ENCODE assay signal across 27 cellular contexts in the genomic region with DNA sequence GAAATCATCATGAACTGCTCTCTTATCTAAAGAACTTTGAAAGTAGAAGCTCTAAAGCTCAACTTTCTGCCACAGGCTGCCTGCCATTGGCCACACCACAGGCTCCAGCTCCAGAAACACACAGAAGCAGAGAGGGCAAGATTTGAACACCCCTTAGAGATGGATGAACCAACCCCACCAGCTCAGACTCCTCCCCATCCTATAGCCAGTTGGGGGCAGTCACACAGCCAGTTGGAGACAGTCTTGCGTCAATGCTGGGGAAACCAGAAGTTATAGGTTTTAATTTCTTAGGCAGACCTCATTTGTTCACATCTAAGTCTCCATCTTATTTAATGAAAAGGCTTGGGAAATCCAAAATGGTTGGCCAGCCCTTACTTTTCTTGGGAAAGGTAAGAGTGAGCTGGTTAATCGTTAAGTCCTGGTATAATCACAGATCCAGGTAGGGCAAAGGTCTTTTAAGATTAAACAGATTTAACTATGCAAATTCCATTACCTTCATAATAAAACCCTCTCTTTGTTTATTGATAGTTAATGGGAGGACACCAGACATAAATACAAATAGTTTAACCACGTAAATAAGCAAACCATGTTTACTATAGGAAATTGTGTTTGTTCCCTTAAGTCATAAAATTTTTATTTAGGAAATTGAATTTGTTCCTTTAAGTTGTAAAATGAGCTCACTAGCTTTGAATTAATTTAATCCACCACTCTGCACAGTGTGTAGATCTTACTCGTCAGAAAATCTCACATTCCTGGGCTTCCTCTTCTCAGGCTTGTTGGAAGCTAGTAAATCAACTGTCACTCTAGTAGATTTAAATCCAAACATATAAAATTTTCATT. TPM values are rescaled to one million over a fixed set of nuclear protein-coding genes. Genes with fewer than 3 reads are reported as not detected.
DNase-seq lines count a peak whose midpoint lies in the region; ATAC-seq, FAIRE-seq and TF ChIP-seq lines count a peak whose summit lies in the region.
"Had no signal": no experiment of that assay in that cellular context is flagged by ENCODE, and none has a peak within 500 bp of the region (broad histone marks: within the 10 kb centered on the region; RNA-seq: fewer than 3 reads in every experiment).

No MANE protein-coding gene starts in this region.

- no peak for TF ChIP-seq RAD21 in HCT116 (IDR thresholded peaks at IDR 0.05; ENCODE audit: low read depth)

- BruUV-seq in HCT116 (replicated peaks; lab: Mats Ljungman, UMichigan), result no TSS peak

- 0 out of 2 replicates have a peak, but pooled peaks have one; percentile 47 for ATAC-seq in HCT116
- ATAC-seq in pancreas, result peak in 3 of 4 donors; percentile 19 to 55 (median 40)
- no peak for ATAC-seq in naive thymus-derived CD4-positive, alpha-beta T cell
- ATAC-seq: activated CD4-positive, alpha-beta T cell treated with anti-CD3 and anti-CD28 coated beads for 36 hours; activated CD8-positive, alpha-beta T cell treated with anti-CD3 and anti-CD28 coated beads, Interleukin-2, amount 10 ng/mL, durations not matched to agents 7 days and 5 days had no signal

- FAIRE-seq in pancreas (lab: Jason Lieb, UNC), result no peak
- FAIRE-seq: bronchial epithelial cell, islet of Langerhans had no signal

- peak overlapping the region; percentile 37 for H2AFZ ChIP-seq in HCT116 (ENCODE audit: low read depth, low read length, poor library complexity, severe bottlenecking)
- H2AFZ ChIP-seq in OCI-LY1 (ENCODE audit: low read length), result no peak overlapping the region
- H2AFZ ChIP-seq: PC-9 had no signal

- no peaks in the 10 kb centered on the region for H3F3A ChIP-seq in OCI-LY1 (ENCODE audit: insufficient read depth, low read length)

- H3K4me1 ChIP-seq in HCT116 (ENCODE audit: control insufficient read depth in 1 of 2, insufficient read depth in 2 of 2, low read length in 2 of 2) (no peaks in the 10 kb centered on the region), OCI-LY1 (ENCODE audit: insufficient read depth, low read length, severe bottlenecking) (no peaks in the 10 kb centered on the region), ectodermal cell (ENCODE audit: control insufficient read depth, insufficient read depth, low read length) (peaks cover 6% of the 10 kb centered on the region), pancreas (peaks cover 27 to 44% (median 40%) of the 10 kb centered on the region in 3 donors)
- no peaks in the 10 kb centered on the region for H3K4me1 ChIP-seq in naive thymus-derived CD4-positive, alpha-beta T cell (ENCODE audit: control insufficient read depth in 2 of 2, insufficient read depth in 2 of 2, low read length in 2 of 2)

- H3K9ac ChIP-seq in HCT116 (ENCODE audit: low read length) (no peak overlapping the region), OCI-LY1 (ENCODE audit: low read length) (no peak overlapping the region)
- H3K9ac ChIP-seq: BLaER1 treated with 17β-estradiol and CSF1 and Interleukin-3, amounts not matched to agents 10 nM and 100 nM had no signal

- H3K9me2 ChIP-seq in HCT116 (ENCODE audit: insufficient read depth) (no peaks in the 10 kb centered on the region), OCI-LY1 (ENCODE audit: low read depth, low read length) (no peaks in the 10 kb centered on the region)

- 98 to 100% methylated on average over 3 of the region's 4 CpGs for WGBS in ectodermal cell, 2 experiments
- 28 to 34% methylated on average over 4 of the region's 4 CpGs for WGBS in pancreas, 2 donors

- H3K79me2 ChIP-seq in HCT116 (ENCODE audit: insufficient read depth, low read length) (no peaks in the 10 kb centered on the region), OCI-LY1 (ENCODE audit: insufficient read depth, low read length) (no peaks in the 10 kb centered on the region)

- H3K4me2 ChIP-seq in HCT116 (ENCODE audit: low read length), result no peak overlapping the region
- H3K4me2 ChIP-seq in OCI-LY1 (ENCODE audit: low read length), result no peak overlapping the region
- H3K4me2 ChIP-seq: PC-9 had no signal

- TF ChIP-seq CTCF in HCT116 (IDR thresholded peaks at IDR 0.05 in 2 of 3, conservative IDR thresholded peaks at IDR 0.05 in 1 of 3; ENCODE audit: borderline replicate concordance in 1 of 3, insufficient read depth in 1 of 3, low read depth in 2 of 3, low read length in 2 of 3) (no peak; a peak in 1 of 6 replicates), OCI-LY1 (IDR thresholded peaks at IDR 0.05; ENCODE audit: low read length) (peak; percentile 24; the same call in 1 of the 2 replicates), pancreas (IDR thresholded peaks at IDR 0.05) (no peak)

- H4K20me1 ChIP-seq in HCT116 (ENCODE audit: insufficient read depth), result no peaks in the 10 kb centered on the region
- no peaks in the 10 kb centered on the region for H4K20me1 ChIP-seq in OCI-LY1 (ENCODE audit: insufficient read depth, low read length)
- H4K20me1 ChIP-seq: BLaER1 treated with 17β-estradiol and CSF1 and Interleukin-3, amounts not matched to agents 10 nM and 100 nM had no signal

- H3K9me3 Mint-ChIP-seq in naive thymus-derived CD4-positive, alpha-beta T cell, result no peaks in the 10 kb centered on the region
- H3K9me3 Mint-ChIP-seq: T-helper 2 cell treated with Interferon-gamma antibody and Interleukin-4, amounts not matched to agents 5 μg/mL and 100 μg/mL, for 36 hours had no signal

- no peak overlapping the region for H3K27ac Mint-ChIP-seq in naive thymus-derived CD4-positive, alpha-beta T cell
- H3K27ac Mint-ChIP-seq: activated CD4-positive, alpha-beta T cell treated with anti-CD3 and anti-CD28 coated beads for 36 hours; activated CD8-positive, alpha-beta T cell treated with anti-CD3 and anti-CD28 coated beads, Interleukin-2, amount 10 ng/mL, durations not matched to agents 7 days and 5 days; activated naive CD8-positive, alpha-beta T cell; T-helper 2 cell treated with Interferon-gamma antibody and Interleukin-4, amounts not matched to agents 5 μg/mL and 100 μg/mL, for 36 hours had no signal

- peaks cover 11 to 33% (median 21%) of the 10 kb centered on the region in 5 donors for H3K27me3 Mint-ChIP-seq in naive thymus-derived CD4-positive, alpha-beta T cell

- H3K27ac ChIP-seq in HCT116 (ENCODE audit: low read depth, low read length), result no peak overlapping the region
- H3K27ac ChIP-seq in OCI-LY1 (ENCODE audit: low read depth, low read length, poor library complexity, severe bottlenecking), result no peak overlapping the region
- peak overlapping the region; percentile 6 for H3K27ac ChIP-seq in ectodermal cell (ENCODE audit: insufficient read depth, low read depth, low read length, poor library complexity, severe bottlenecking)
- peak overlapping the region in 3 of 4 donors; percentile 8 to 38 (median 37) for H3K27ac ChIP-seq in pancreas
- no peak overlapping the region for H3K27ac ChIP-seq in naive thymus-derived CD4-positive, alpha-beta T cell (ENCODE audit: low read depth, low read length)
- H3K27ac ChIP-seq: BLaER1 treated with 17β-estradiol and CSF1 and Interleukin-3, amounts not matched to agents 10 nM and 100 nM; epithelial cell of prostate; neutrophil; PC-9 had no signal

- no peak for TF ChIP-seq POLR2A in HCT116 (IDR thresholded peaks at IDR 0.05; ENCODE audit: borderline replicate concordance, extremely low read depth, insufficient read depth, insufficient read length)

- H3K27me3 ChIP-seq in HCT116 (ENCODE audit: insufficient read depth, low read length) (no peaks in the 10 kb centered on the region), OCI-LY1 (ENCODE audit: insufficient read depth, low read length) (no peaks in the 10 kb centered on the region), ectodermal cell (ENCODE audit: control insufficient read depth, insufficient read depth, low read length, poor library complexity, severe bottlenecking) (no peaks in the 10 kb centered on the region), pancreas (no peaks in the 10 kb centered on the region)
- no peaks in the 10 kb centered on the region for H3K27me3 ChIP-seq in naive thymus-derived CD4-positive, alpha-beta T cell (ENCODE audit: control insufficient read depth in 2 of 2, insufficient read depth in 2 of 2, low read length in 2 of 2)
- H3K27me3 ChIP-seq: BLaER1 treated with 17β-estradiol and CSF1 and Interleukin-3, amounts not matched to agents 10 nM and 100 nM had no signal

- no peaks in the 10 kb centered on the region for H3K4me1 Mint-ChIP-seq in naive thymus-derived CD4-positive, alpha-beta T cell
- H3K4me1 Mint-ChIP-seq: activated CD4-positive, alpha-beta T cell treated with anti-CD3 and anti-CD28 coated beads for 36 hours had no signal

- DNase-seq in HCT116 (ENCODE audit: low read depth, low spot score) (no peak), pancreas (peak in 1 of 6 donors; percentile 30), NCI-H510A treated with DMSO at 0.1 percent for 48 hours (lab: John Stamatoyannopoulos, UW) (no peak)
- no peak for DNase-seq in naive thymus-derived CD4-positive, alpha-beta T cell
- DNase-seq in activated T-cell treated with anti-CD3 and anti-CD28 coated beads, Interleukin-2, amount 50 U/mL, for 48 hours, result no peak
- no peak for DNase-seq in stimulated activated CD4-positive, alpha-beta T cell treated with anti-CD3 and anti-CD28 coated beads, Interleukin-4, amount 100 ng/mL, for 4 hours
- DNase-seq: activated CD4-positive, alpha-beta T cell treated with anti-CD3 and anti-CD28 coated beads for 36 hours; activated CD8-positive, alpha-beta T cell treated with anti-CD3 and anti-CD28 coated beads, Interleukin-2, amount 10 ng/mL, durations not matched to agents 7 days and 5 days; effector CD8-positive, alpha-beta T cell; NCI-H1092 treated with DMSO at 0.1 percent for 48 hours; NCI-H187; NCI-H2171 treated with DMSO at 0.1 percent for 48 hours; NCI-H510A; PC-9; Right ventricle myocardium superior; stimulated activated CD4-positive, alpha-beta T cell treated with anti-CD3 and anti-CD28 coated beads, Interleukin-4, amount 100 ng/mL, for 24 hours; trophoblast cell had no signal

- CTCF ChIA-PET in HCT116 (lab: Charles Lee), result interaction anchor here (0.7 to 1.3 kb wide), 3 partner anchors 12 to 343 kb away, joined by 3 to 4 read pairs (median 3); no protein-coding TSS in a partner anchor
- CTCF ChIA-PET in naive thymus-derived CD4-positive, alpha-beta T cell (lab: Charles Lee), result no interaction called here

- RAD21 ChIA-PET in HCT116 (lab: Charles Lee; ENCODE audit: low non-redundant PET in 1 of 2, low total read pairs in 2 of 2, uncharacterized antibody in 2 of 2, unreplicated experiment in 2 of 2), result no interaction called here

- H3K9me3 ChIP-seq in HCT116 (ENCODE audit: control insufficient read depth in 1 of 2, insufficient read depth in 1 of 2, low read depth in 1 of 2, low read length in 2 of 2) (no peaks in the 10 kb centered on the region), OCI-LY1 (ENCODE audit: low read length) (no peaks in the 10 kb centered on the region), ectodermal cell (ENCODE audit: control insufficient read depth, low read length) (no peaks in the 10 kb centered on the region), pancreas (no peaks in the 10 kb centered on the region)
- H3K9me3 ChIP-seq in naive thymus-derived CD4-positive, alpha-beta T cell (ENCODE audit: control insufficient read depth in 2 of 3, low read length in 3 of 3), result no peaks in the 10 kb centered on the region
- H3K9me3 ChIP-seq: BLaER1 treated with 17β-estradiol and CSF1 and Interleukin-3, amounts not matched to agents 10 nM and 100 nM; neutrophil had no signal

- intact Hi-C loops in HCT116 (cut with micrococcal nuclease), result no loop called here
- intact Hi-C loops in pancreas (cut with DNase I), result no loop called here
- intact Hi-C loops in naive thymus-derived CD4-positive, alpha-beta T cell (cut with micrococcal nuclease), result no loop called here

- no peak overlapping the region for H3K4me3 ChIP-seq in HCT116 (replicated peaks in 1 of 2; ENCODE audit: low read depth in 1 of 2, low read length in 2 of 2)
- H3K4me3 ChIP-seq in OCI-LY1 (ENCODE audit: low read depth, low read length, poor library complexity, severe bottlenecking), result no peak overlapping the region
- H3K4me3 ChIP-seq in ectodermal cell (ENCODE audit: insufficient read depth, low read depth, low read length), result no peak overlapping the region
- H3K4me3 ChIP-seq in pancreas, result no peak overlapping the region
- no peak overlapping the region for H3K4me3 ChIP-seq in naive thymus-derived CD4-positive, alpha-beta T cell (ENCODE audit: low read length)
- H3K4me3 ChIP-seq: BLaER1 treated with 17β-estradiol and CSF1 and Interleukin-3, amounts not matched to agents 10 nM and 100 nM; PC-9 had no signal

- POLR2A ChIA-PET in HCT116 (lab: Charles Lee), result interaction anchor here (0.7 kb wide), 1 partner anchor 246 kb away, joined by 5 read pairs; no protein-coding TSS in a partner anchor
- POLR2A ChIA-PET in naive thymus-derived CD4-positive, alpha-beta T cell (lab: Charles Lee), result no interaction called here

- H3K36me3 Mint-ChIP-seq in naive thymus-derived CD4-positive, alpha-beta T cell, result no peaks in the 10 kb centered on the region
- H3K36me3 Mint-ChIP-seq: activated naive CD8-positive, alpha-beta T cell had no signal

- H3K36me3 ChIP-seq in HCT116 (ENCODE audit: control insufficient read depth in 1 of 2, insufficient read depth in 2 of 2, low read length in 2 of 2) (no peaks in the 10 kb centered on the region), OCI-LY1 (ENCODE audit: insufficient read depth, low read length) (no peaks in the 10 kb centered on the region), ectodermal cell (ENCODE audit: control insufficient read depth, insufficient read depth, low read length) (no peaks in the 10 kb centered on the region), pancreas (no peaks in the 10 kb centered on the region)
- no peaks in the 10 kb centered on the region for H3K36me3 ChIP-seq in naive thymus-derived CD4-positive, alpha-beta T cell (ENCODE audit: control insufficient read depth in 2 of 3, insufficient read depth in 3 of 3, low read length in 3 of 3)
- H3K36me3 ChIP-seq: BLaER1 treated with 17β-estradiol and CSF1 and Interleukin-3, amounts not matched to agents 10 nM and 100 nM; neutrophil had no signal

- H3K4me3 Mint-ChIP-seq in naive thymus-derived CD4-positive, alpha-beta T cell, result no peak overlapping the region
- H3K4me3 Mint-ChIP-seq: activated CD4-positive, alpha-beta T cell treated with anti-CD3 and anti-CD28 coated beads for 36 hours; activated CD8-positive, alpha-beta T cell treated with anti-CD3 and anti-CD28 coated beads, Interleukin-2, amount 10 ng/mL, durations not matched to agents 7 days and 5 days; activated naive CD8-positive, alpha-beta T cell; T-helper 2 cell treated with Interferon-gamma antibody and Interleukin-4, amounts not matched to agents 5 μg/mL and 100 μg/mL, for 36 hours had no signal

RNA-seq across cellular contexts. Expression of a gene that starts 28.0 kb away (rescaled TPM):
- 0.84 TPM for total RNA-seq in HCT116 (2021; ENCODE audit: unreplicated experiment)
- 0.05 and 0.11 TPM in 2 replicates for polyA plus RNA-seq in HCT116 (2012)
- polyA plus RNA-seq in ectodermal cell (2013, experiment 1 of 4), result 0.54 TPM
- polyA plus RNA-seq in ectodermal cell (2013, experiment 2 of 4), result 0.57 TPM
- 0.27 TPM for polyA plus RNA-seq in ectodermal cell (2013, experiment 3 of 4)
- 0.28 TPM for polyA plus RNA-seq in ectodermal cell (2013, experiment 4 of 4)
- 1 to 10 TPM in 4 of 6 donors, under 1 TPM in 2; 0.66 to 3.9 (median 1.3) TPM for total RNA-seq in pancreas
- polyA plus RNA-seq in pancreas, result 1 to 10 TPM in 1 of 2 donors, under 1 TPM in 1; 0.19 to 1.0 TPM
- not detected for total RNA-seq in naive thymus-derived CD4-positive, alpha-beta T cell
- polyA plus RNA-seq in naive thymus-derived CD4-positive, alpha-beta T cell, result not detected
- total RNA-seq: activated CD4-positive, alpha-beta T cell treated with anti-CD3 and anti-CD28 coated beads for 36 hours; activated CD8-positive, alpha-beta T cell treated with anti-CD3 and anti-CD28 coated beads, Interleukin-2, amount 10 ng/mL, durations not matched to agents 7 days and 5 days; bronchial epithelial cell; PC-9; pulmonary artery endothelial cell had no signal

Comparison
In these comparisons a context has a peak if more than half of its experiments do, and no peak if none do; other contexts are left out.
1. H3K27ac ChIP-seq: peak in ectodermal cell (single experiment) and pancreas (3 of 4); none in HCT116 (single experiment), OCI-LY1 (single experiment) and naive thymus-derived CD4-positive, alpha-beta T cell (single experiment).